Comparison of ENCODE assay signal across 21 cellular contexts in genomic region chr9:125755340-125755739, GRCh38. TPM values are rescaled to one million over a fixed set of nuclear protein-coding genes. Genes with fewer than 3 reads are reported as not detected.
DNase-seq lines count a peak whose midpoint lies in the region; ATAC-seq and TF ChIP-seq lines count a peak whose summit lies in the region.
"Had no signal": no experiment of that assay in that cellular context is flagged by ENCODE, and none has a peak within 500 bp of the region (broad histone marks: within the 10 kb centered on the region; RNA-seq: fewer than 3 reads in every experiment).

No MANE protein-coding gene starts in this region.

- no peaks in the 10 kb centered on the region for H3K27me3 Mint-ChIP-seq in activated naive CD4-positive, alpha-beta T cell treated with anti-CD3 and anti-CD28 coated beads for 36 hours (ENCODE audit: low read depth)

- in situ Hi-C loops in transverse colon (cut with MboI; ENCODE audit: low pct_ligation_motif_present in 1 of 4, low pct_unique_long_range_greater_than_20kb in 1 of 4, low sequenced_read_pairs in 3 of 4): no loop called here

- TF ChIP-seq EP300 in transverse colon (IDR thresholded peaks at IDR 0.05; ENCODE audit: low read depth): no peak

- no peaks in the 10 kb centered on the region for H3K36me3 Mint-ChIP-seq in activated naive CD4-positive, alpha-beta T cell treated with anti-CD3 and anti-CD28 coated beads for 36 hours (ENCODE audit: low read depth)
- H3K36me3 Mint-ChIP-seq: stimulated activated effector memory CD8-positive, alpha-beta T cell treated with anti-CD3 and anti-CD28 coated beads, Interleukin-12 subunit alpha, Interleukin-12 subunit beta, amount 100 ng/mL, for 72 hours had no signal

- H3K27ac ChIP-seq in transverse colon: no peak overlapping the region
- H3K27ac ChIP-seq: hepatocyte, ovary, tibial artery, WERI-Rb-1 had no signal

- CTCF ChIA-PET in activated naive CD4-positive, alpha-beta T cell treated with anti-CD3 and anti-CD28 coated beads for 36 hours (lab: Charles Lee): interaction anchor here (0.6 kb wide), 2 partner anchors 47 to 232 kb away, joined by 3 read pairs; no protein-coding TSS in a partner anchor

- H3K9me3 Mint-ChIP-seq in activated naive CD4-positive, alpha-beta T cell treated with anti-CD3 and anti-CD28 coated beads for 36 hours: no peaks in the 10 kb centered on the region
- H3K9me3 Mint-ChIP-seq: activated naive CD8-positive, alpha-beta T cell treated with anti-CD3 and anti-CD28 coated beads, Interleukin-2, amount 50 U/mL, for 24 hours; activated T-helper 1 cell treated with anti-CD3 and anti-CD28 coated beads, Interleukin-12 subunit alpha, Interleukin-12 subunit beta, Interleukin-2, Interleukin-4 antibody, amounts not matched to agents 30 ng/mL and 10 ng/mL and 1 ng/mL, durations not matched to agents 14 hours and 24 hours and 36 hours; stimulated activated effector memory CD8-positive, alpha-beta T cell treated with anti-CD3 and anti-CD28 coated beads, Interleukin-12 subunit alpha, Interleukin-12 subunit beta, amount 100 ng/mL, for 72 hours had no signal

- WGBS in transverse colon (ENCODE audit: low coverage in 1 of 2), 2 donors: 80 to 83% methylated on average over 1 of the region's 1 CpG

- peaks cover 0 to 40% (median 5%) of the 10 kb centered on the region in 4 donors for H3K4me1 ChIP-seq in transverse colon

- TF ChIP-seq POLR2A in transverse colon (IDR thresholded peaks at IDR 0.05): no peak

- DNase-seq in NCI-H2171 treated with DMSO at 0.1 percent for 48 hours (lab: John Stamatoyannopoulos, UW) (peak; percentile 22), NCI-H2171 (lab: John Stamatoyannopoulos, UW) (no peak), NCI-H524 (lab: John Stamatoyannopoulos, UW) (peak; percentile 75 to 91), fibroblast of gingiva (ENCODE audit: low read depth) (peak; percentile 69), superior temporal gyrus (ENCODE audit: extremely low spot score) (peak; percentile 12), transverse colon (no peak)
- DNase-seq in activated naive CD4-positive, alpha-beta T cell treated with anti-CD3 and anti-CD28 coated beads for 36 hours: no peak
- DNase-seq: activated CD8-positive, alpha-beta memory T cell treated with anti-CD3 and anti-CD28 coated beads for 24 hours; activated naive CD8-positive, alpha-beta T cell treated with anti-CD3 and anti-CD28 coated beads, Interleukin-2, amount 50 U/mL, for 24 hours; C1 segment of cervical spinal cord; NCI-H146; NCI-H510A treated with DMSO at 0.1 percent for 48 hours; ovary; small intestine; SW 1271; tibial artery; WERI-Rb-1 had no signal

- H3K4me3 Mint-ChIP-seq in activated naive CD4-positive, alpha-beta T cell treated with anti-CD3 and anti-CD28 coated beads for 36 hours: no peak overlapping the region
- H3K4me3 Mint-ChIP-seq: activated naive CD8-positive, alpha-beta T cell treated with anti-CD3 and anti-CD28 coated beads, Interleukin-2, amount 50 U/mL, for 24 hours; activated T-helper 1 cell treated with anti-CD3 and anti-CD28 coated beads, Interleukin-12 subunit alpha, Interleukin-12 subunit beta, Interleukin-2, Interleukin-4 antibody, amounts not matched to agents 30 ng/mL and 10 ng/mL and 1 ng/mL, durations not matched to agents 14 hours and 24 hours and 36 hours; stimulated activated effector memory CD8-positive, alpha-beta T cell treated with anti-CD3 and anti-CD28 coated beads, Interleukin-12 subunit alpha, Interleukin-12 subunit beta, amount 100 ng/mL, for 72 hours had no signal

- intact Hi-C loops in activated naive CD4-positive, alpha-beta T cell treated with anti-CD3 and anti-CD28 coated beads for 36 hours (cut with micrococcal nuclease): no loop called here
- intact Hi-C loops in transverse colon (cut with DNase I; ENCODE audit: low total_unique reads): no loop called here

- no peak for ATAC-seq in HG03342 (IDR thresholded peaks at IDR 0.05; ENCODE audit: unreplicated experiment)
- ATAC-seq: activated naive CD8-positive, alpha-beta T cell treated with anti-CD3 and anti-CD28 coated beads, Interleukin-2, amount 50 U/mL, for 24 hours; stimulated activated effector memory CD8-positive, alpha-beta T cell treated with anti-CD3 and anti-CD28 coated beads, Interleukin-12 subunit alpha, Interleukin-12 subunit beta, amount 100 ng/mL, for 72 hours had no signal

- no peaks in the 10 kb centered on the region for H3K9me3 ChIP-seq in transverse colon
- H3K9me3 ChIP-seq: ovary, tibial artery had no signal

- no peaks in the 10 kb centered on the region for H3K27me3 ChIP-seq in transverse colon
- H3K27me3 ChIP-seq: ovary, tibial artery had no signal

- peaks cover 25% of the 10 kb centered on the region for H3K4me1 Mint-ChIP-seq in activated naive CD4-positive, alpha-beta T cell treated with anti-CD3 and anti-CD28 coated beads for 36 hours (ENCODE audit: low read depth)

- H3K36me3 ChIP-seq in transverse colon: no peaks in the 10 kb centered on the region
- H3K36me3 ChIP-seq: ovary, tibial artery had no signal

- no peak overlapping the region for H3K4me3 ChIP-seq in transverse colon
- H3K4me3 ChIP-seq: hepatocyte, ovary, tibial artery had no signal

- no peak overlapping the region for H3K27ac Mint-ChIP-seq in activated naive CD4-positive, alpha-beta T cell treated with anti-CD3 and anti-CD28 coated beads for 36 hours
- H3K27ac Mint-ChIP-seq: activated naive CD8-positive, alpha-beta T cell treated with anti-CD3 and anti-CD28 coated beads, Interleukin-2, amount 50 U/mL, for 24 hours; activated T-helper 1 cell treated with anti-CD3 and anti-CD28 coated beads, Interleukin-12 subunit alpha, Interleukin-12 subunit beta, Interleukin-2, Interleukin-4 antibody, amounts not matched to agents 30 ng/mL and 10 ng/mL and 1 ng/mL, durations not matched to agents 14 hours and 24 hours and 36 hours; stimulated activated effector memory CD8-positive, alpha-beta T cell treated with anti-CD3 and anti-CD28 coated beads, Interleukin-12 subunit alpha, Interleukin-12 subunit beta, amount 100 ng/mL, for 72 hours had no signal

- no peak for TF ChIP-seq CTCF in transverse colon (IDR thresholded peaks at IDR 0.05)

RNA-seq across cellular contexts. Expression of gene PBX3, which starts 8.2 kb away (rescaled TPM):
- 10 to 100 TPM in 1 of 2 experiments, 1 to 10 TPM in 1; 9.4 to 14.3 TPM for total RNA-seq in activated naive CD4-positive, alpha-beta T cell treated with anti-CD3 and anti-CD28 coated beads for 36 hours
- total RNA-seq in transverse colon: 10 to 100 TPM; 16.4 to 70.3 (median 20.4) TPM

RNA-seq across cellular contexts. Expression of gene MAPKAP1, which starts 48.3 kb away (rescaled TPM):
- 10 to 100 TPM; 54.8 to 57.4 TPM for total RNA-seq in activated naive CD4-positive, alpha-beta T cell treated with anti-CD3 and anti-CD28 coated beads for 36 hours
- total RNA-seq in transverse colon: 10 to 100 TPM; 59.8 to 83.4 (median 71.2) TPM

Comparison
In these comparisons a context has a peak if more than half of its experiments do, and no peak if none do; other contexts are left out.
1. DNase-seq: peak in NCI-H2171 treated with DMSO at 0.1 percent for 48 hours (single experiment), NCI-H524 (2 of 2), fibroblast of gingiva (single experiment) and superior temporal gyrus (single experiment); none in NCI-H2171 (single experiment), activated naive CD4-positive, alpha-beta T cell treated with anti-CD3 and anti-CD28 coated beads for 36 hours (single experiment) and transverse colon (single experiment).